11 cellular contexts compared by ENCODE assay signal in genomic region chr6:2744206-2744771, GRCh38. TPM values are rescaled to one million over a fixed set of nuclear protein-coding genes. Genes with fewer than 3 reads are reported as not detected.
DNase-seq lines count a peak whose midpoint lies in the region; ATAC-seq, FAIRE-seq and TF ChIP-seq lines count a peak whose summit lies in the region.
"Had no signal": no experiment of that assay in that cellular context is flagged by ENCODE, and none has a peak within 500 bp of the region (broad histone marks: within the 10 kb centered on the region; RNA-seq: fewer than 3 reads in every experiment).

No MANE protein-coding gene starts in this region.

- H3K4me1 ChIP-seq in SK-N-SH (ENCODE audit: control insufficient read depth in 1 of 2, insufficient read depth in 2 of 2, low read depth in 1 of 2, low read length in 1 of 2) = peaks cover 0 to 10% of the 10 kb centered on the region in 2 experiments; a peak in 3 of 4 replicates

- no peak overlapping the region for H3K9ac ChIP-seq in SK-N-SH

- no peaks in the 10 kb centered on the region for H3F3A ChIP-seq in SK-N-SH (replicated peaks; ENCODE audit: insufficient read depth)

- no peak for TF ChIP-seq EP300 in SK-N-SH (IDR thresholded peaks at IDR 0.05; ENCODE audit: borderline replicate concordance in 1 of 2, low read depth in 1 of 2, low read length in 1 of 2)

- DNase-seq in Right ventricle myocardium inferior (ENCODE audit: missing footprints) (peak; percentile 78), cardiac septum (ENCODE audit: low spot score) (no peak), SK-N-SH (peak; percentile 31), left cardiac atrium (peak; percentile 69), urothelium cell line (ENCODE audit: low spot score) (peak; percentile 29), GF-D8 (lab: John Stamatoyannopoulos, UW) (no peak)
- DNase-seq: CD4-positive, alpha-beta T cell; MM.1S had no signal

- peak; percentile 48 for TF ChIP-seq CTCF in SK-N-SH (IDR thresholded peaks at IDR 0.05)

- no peak overlapping the region for H3K4me2 ChIP-seq in SK-N-SH

- no peak overlapping the region for H2AFZ ChIP-seq in SK-N-SH (ENCODE audit: low read depth)

- H3K9me2 ChIP-seq in SK-N-SH = no peaks in the 10 kb centered on the region

- intact Hi-C loops in Right ventricle myocardium inferior (cut with DNase I) = loop anchor here (10.0 kb wide), 1 partner anchor 1149 kb away; no protein-coding TSS in a partner anchor
- intact Hi-C loops in cardiac septum (cut with DNase I) = no loop called here
- intact Hi-C loops in left cardiac atrium (cut with DNase I) = no loop called here

- no peaks in the 10 kb centered on the region for H3K79me2 ChIP-seq in SK-N-SH (ENCODE audit: insufficient read depth)

- H3K9me3 ChIP-seq in SK-N-SH = no peaks in the 10 kb centered on the region

- no peaks in the 10 kb centered on the region for H3K36me3 ChIP-seq in SK-N-SH (replicated peaks in 1 of 2; ENCODE audit: control insufficient read depth in 1 of 2, insufficient read depth in 2 of 2, low read length in 1 of 2)

- H3K4me3 ChIP-seq in SK-N-SH (ENCODE audit: low read depth in 2 of 2, low read length in 1 of 2) = no peak overlapping the region

- 77% methylated on average over 9 of the region's 9 CpGs for WGBS in SK-N-SH (ENCODE audit: low lambda C conversion rate)

- no peaks in the 10 kb centered on the region for H3K27me3 ChIP-seq in SK-N-SH (ENCODE audit: insufficient read depth)

- POLR2A ChIA-PET in SK-N-SH (lab: Yijun Ruan, JAX) = no interaction called here

- no peak for FAIRE-seq in urothelium cell line (lab: Jason Lieb, UNC)

- no peaks in the 10 kb centered on the region for H4K20me1 ChIP-seq in SK-N-SH (ENCODE audit: insufficient read depth)

- CTCF ChIA-PET in SK-N-SH (lab: Yijun Ruan, JAX) = interaction anchor here (0.5 to 11.8 kb wide), 4 partner anchors 7 to 1148 kb away, joined by 3 to 176 read pairs (median 6); partner anchors contain the start of gene WRNIP1

- peak; percentile 54 for TF ChIP-seq RAD21 in SK-N-SH (IDR thresholded peaks at IDR 0.05; ENCODE audit: low read length)

- no peak overlapping the region for H3K27ac ChIP-seq in SK-N-SH (ENCODE audit: low read depth in 2 of 2, low read length in 1 of 2)
- H3K27ac ChIP-seq: epithelial cell of prostate had no signal

- ATAC-seq in Right ventricle myocardium inferior (peak; percentile 83), left cardiac atrium (peak; percentile 74 to 92), HG03565 (IDR thresholded peaks at IDR 0.05; ENCODE audit: unreplicated experiment) (no peak), GM19463 (IDR thresholded peaks at IDR 0.05; ENCODE audit: unreplicated experiment) (no peak)

TF ChIP-seq in SK-N-SH, 30 proteins besides CTCF, POLR2A, EP300 and RAD21:
- TF ChIP-seq TEAD4 (IDR thresholded peaks at IDR 0.05; ENCODE audit: borderline replicate concordance, insufficient read depth) = no peak
- peak; percentile 46 for TF ChIP-seq SMC3 (IDR thresholded peaks at IDR 0.05; ENCODE audit: low read depth, low read length)

RNA-seq across cellular contexts. Expression of gene MYLK4, which starts 6.4 kb away (rescaled TPM):
- total RNA-seq in Right ventricle myocardium inferior = 2.0 TPM
- 0.51 TPM for total RNA-seq in cardiac septum
- polyA plus RNA-seq in SK-N-SH (2012; rRNA removed) = 0.16 and 0.18 TPM in 2 replicates
- 0.17 and 0.20 TPM in 2 replicates for polyA plus RNA-seq in SK-N-SH (2012; cell fraction: cytosol; rRNA removed)
- polyA plus RNA-seq in SK-N-SH (2012; cell fraction: nucleus; rRNA removed) = 0.41 and 0.69 TPM in 2 replicates
- 1 to 10 TPM; 1.6 to 2.6 TPM for total RNA-seq in left cardiac atrium

RNA-seq across cellular contexts. Expression of gene WRNIP1, which starts 20.9 kb away (rescaled TPM):
- total RNA-seq in Right ventricle myocardium inferior (40.8 TPM), cardiac septum (35.2 TPM), left cardiac atrium (10 to 100 TPM; 34.8 to 36.9 TPM)
- 47.5 and 49.0 TPM in 2 replicates for polyA plus RNA-seq in SK-N-SH (2012; rRNA removed)
- 38.6 and 45.1 TPM in 2 replicates for polyA plus RNA-seq in SK-N-SH (2012; cell fraction: cytosol; rRNA removed)
- 50.2 and 58.7 TPM in 2 replicates for polyA plus RNA-seq in SK-N-SH (2012; cell fraction: nucleus; rRNA removed)

Comparison
In these comparisons a context has a peak if more than half of its experiments do, and no peak if none do; other contexts are left out.
1. DNase-seq: peak in Right ventricle myocardium inferior (single experiment), SK-N-SH (single experiment), left cardiac atrium (single experiment) and urothelium cell line (single experiment); none in cardiac septum (single experiment) and GF-D8 (single experiment).
2. ATAC-seq: peak in Right ventricle myocardium inferior (single experiment) and left cardiac atrium (2 of 2); none in HG03565 (single experiment) and GM19463 (single experiment).